ENCODE assay signal across 1 cellular context in genomic region chr13:93224545-93224944, GRCh38.
TF ChIP-seq lines count a peak whose summit lies in the region.

No MANE protein-coding gene starts in this region.

TF ChIP-seq in HepG2, 621 proteins besides CTCF, POLR2A, EP300 and RAD21 (continued from another document and continues in another):
- TF ChIP-seq ZNF280D (CRISPR knock-in tag; IDR thresholded peaks at IDR 0.05) (peak; percentile 85), RXRB (CRISPR knock-in tag; IDR thresholded peaks at IDR 0.05; ENCODE audit: borderline replicate concordance) (peak; percentile 100), SMARCC2 (IDR thresholded peaks at IDR 0.05) (no peak), PITX1 (CRISPR knock-in tag; IDR thresholded peaks at IDR 0.05) (peak; percentile 94), ATF7 (IDR thresholded peaks at IDR 0.05) (peak; percentile 46; the same call in 1 of the 2 replicates), ATF7 (CRISPR knock-in tag; IDR thresholded peaks at IDR 0.05) (peak; percentile 65; the same call in 1 of the 2 replicates), CHD2 (IDR thresholded peaks at IDR 0.05; ENCODE audit: low read depth, low read length) (no peak), ZNF792 (CRISPR knock-in tag; IDR thresholded peaks at IDR 0.05) (peak; percentile 91), TEF (CRISPR knock-in tag; IDR thresholded peaks at IDR 0.05) (peak; percentile 89), HMGXB4 (CRISPR knock-in tag; IDR thresholded peaks at IDR 0.05; ENCODE audit: borderline replicate concordance in 1 of 2, low read depth in 1 of 2) (peak in 1 of 2 experiments; percentile 85; a peak in 2 of 4 replicates), ARID3A (IDR thresholded peaks at IDR 0.05; ENCODE audit: low read depth, low read length) (peak; percentile 55; the same call in 1 of the 2 replicates), KDM1A (CRISPR knock-in tag; IDR thresholded peaks at IDR 0.05) (peak; percentile 92), BCL6 (CRISPR knock-in tag; IDR thresholded peaks at IDR 0.05) (peak; percentile 100), TGIF2 (CRISPR knock-in tag; IDR thresholded peaks at IDR 0.05) (peak; percentile 92), PHF8 (CRISPR knock-in tag; IDR thresholded peaks at IDR 0.05) (peak; percentile 40; the same call in 1 of the 2 replicates), PRDM10 (CRISPR knock-in tag; IDR thresholded peaks at IDR 0.05; ENCODE audit: low read depth) (peak; percentile 80), CENPX (CRISPR knock-in tag; IDR thresholded peaks at IDR 0.05) (no peak), ZNF710 (CRISPR knock-in tag; IDR thresholded peaks at IDR 0.05; ENCODE audit: borderline replicate concordance) (peak; percentile 88), NFKBIZ (CRISPR knock-in tag; IDR thresholded peaks at IDR 0.05) (peak; percentile 96), SOX5 (CRISPR knock-in tag; IDR thresholded peaks at IDR 0.05; ENCODE audit: borderline replicate concordance) (peak; percentile 100), ZNF777 (CRISPR knock-in tag; IDR thresholded peaks at IDR 0.05) (peak; percentile 45; the same call in 1 of the 2 replicates), ZNF784 (CRISPR knock-in tag; IDR thresholded peaks at IDR 0.05; ENCODE audit: borderline replicate concordance) (no peak; the same call in 1 of the 2 replicates), ZNF264 (CRISPR knock-in tag; IDR thresholded peaks at IDR 0.05) (peak; percentile 90), U2AF1 (optimal IDR thresholded peaks at IDR 0.05; ENCODE audit: low read depth, low read length) (no peak), ONECUT2 (CRISPR knock-in tag; IDR thresholded peaks at IDR 0.05) (peak; percentile 70; the same call in 1 of the 2 replicates), E2F1 (CRISPR knock-in tag; IDR thresholded peaks at IDR 0.05) (peak; percentile 39), BORCS8-MEF2B (CRISPR knock-in tag; IDR thresholded peaks at IDR 0.05) (no peak; the same call in 1 of the 2 replicates), ZNF589 (CRISPR knock-in tag; conservative IDR thresholded peaks at IDR 0.05) (peak; percentile 93), SNAPC4 (CRISPR knock-in tag; IDR thresholded peaks at IDR 0.05) (no peak), ZKSCAN8 (CRISPR knock-in tag; IDR thresholded peaks at IDR 0.05; ENCODE audit: borderline replicate concordance) (peak; percentile 96), ZBTB25 (CRISPR knock-in tag; IDR thresholded peaks at IDR 0.05) (peak; percentile 88), SP5 (CRISPR knock-in tag; IDR thresholded peaks at IDR 0.05; ENCODE audit: borderline replicate concordance, low read depth) (peak; percentile 70; the same call in 1 of the 2 replicates)
